In the genomic region with DNA sequence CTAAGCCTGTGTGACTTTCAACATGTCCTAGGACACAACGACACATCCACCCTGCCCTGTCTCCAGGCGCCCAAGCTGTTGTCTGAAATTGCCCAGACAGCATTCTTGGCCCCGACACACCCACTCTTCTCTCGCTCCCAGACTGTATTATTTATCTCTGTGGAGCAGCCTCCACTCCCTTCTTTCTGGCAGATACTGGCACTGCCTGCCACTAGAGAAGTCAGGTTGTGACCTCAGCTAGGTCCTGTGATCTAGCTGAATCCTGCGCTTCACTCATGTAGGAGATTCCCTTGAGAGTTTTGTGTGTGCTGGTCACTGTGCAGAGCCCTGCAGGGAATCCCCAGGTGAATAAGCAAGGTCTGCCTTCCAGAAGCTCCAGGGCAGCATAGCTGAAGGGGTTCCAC, we compare ENCODE assay signal across 19 cellular contexts.
A peak's percentile ranks its signal among the peaks of the same experiment; 100 is the strongest.
DNase-seq lines count a peak whose midpoint lies in the region; ATAC-seq, FAIRE-seq and TF ChIP-seq lines count a peak whose summit lies in the region.
"Had no signal": no experiment of that assay in that cellular context is flagged by ENCODE, and none has a peak within 500 bp of the region (broad histone marks: within the 10 kb centered on the region; RNA-seq: fewer than 3 reads in every experiment).

No MANE protein-coding gene starts in this region.

- no peak overlapping the region for H2BK120ac ChIP-seq in H1 (replicated peaks; ENCODE audit: low read depth, low read length)

- H2BK12ac ChIP-seq in H1 (ENCODE audit: low read depth, low read length) = no peak overlapping the region

- peak; percentile 20 for DNase-seq in NCI-H2171 treated with DMSO at 0.1 percent for 48 hours (lab: John Stamatoyannopoulos, UW)
- DNase-seq in NCI-H2171 (lab: John Stamatoyannopoulos, UW) = no peak
- no peak for DNase-seq in H1 (ENCODE audit: low read depth in 1 of 2, low spot score in 2 of 2)
- DNase-seq in left kidney (ENCODE audit: low read depth, low spot score) = peak; percentile 37
- peak; percentile 15 to 18 for DNase-seq in thyroid gland
- no peak for DNase-seq in H7
- DNase-seq: activated CD4-positive, alpha-beta T cell treated with anti-CD3 and anti-CD28 coated beads for 48 hours; caudate nucleus; effector memory CD8-positive, alpha-beta T cell; GDM1; left lung; NCI-H1048; NCI-H526 treated with DMSO at 0.1 percent for 48 hours; nephron progenitor cell; stimulated activated naive B cell treated with anti-CD40 and anti-IgM and Interleukin-4, amounts not matched to agents 10 μg/mL and 1 μg/mL and 100 μg/mL, for 72 hours had no signal

- no peaks in the 10 kb centered on the region for H3K79me1 ChIP-seq in H1 (ENCODE audit: low read depth, low read length)

- no peaks in the 10 kb centered on the region for H4K20me1 ChIP-seq in H1 (replicated peaks in 1 of 2; ENCODE audit: control insufficient read depth in 1 of 2, insufficient read depth in 2 of 2, low read length in 2 of 2)

- H4K5ac ChIP-seq in H1 (ENCODE audit: insufficient read length, low read depth, low read length) = no peak overlapping the region

- peak overlapping the region; percentile 39; the same call in 1 of the 2 replicates for H2AK5ac ChIP-seq in H1 (ENCODE audit: low read depth, low read length)

- H3K4me2 ChIP-seq in H1 (ENCODE audit: insufficient read depth in 1 of 2, low read depth in 2 of 2, low read length in 2 of 2) = no peak overlapping the region

- H3K36me3 ChIP-seq in H1 (ENCODE audit: control insufficient read depth in 2 of 4, insufficient read depth in 4 of 4, low read length in 3 of 4) = no peaks in the 10 kb centered on the region
- no peaks in the 10 kb centered on the region for H3K36me3 ChIP-seq in thyroid gland
- no peaks in the 10 kb centered on the region for H3K36me3 ChIP-seq in H7 (replicated peaks; ENCODE audit: control insufficient read depth, insufficient read depth, low read length)
- H3K36me3 ChIP-seq: left lung had no signal

- no peak overlapping the region for H2BK20ac ChIP-seq in H1 (ENCODE audit: low read length)

- TF ChIP-seq EP300 in H1 (IDR thresholded peaks at IDR 0.05; ENCODE audit: borderline replicate concordance in 1 of 2, low read depth in 2 of 2, low read length in 2 of 2) = no peak

- H3K27me3 ChIP-seq in H1 (replicated peaks in 1 of 4; ENCODE audit: control insufficient read depth in 3 of 4, extremely low read depth in 1 of 4, insufficient read depth in 3 of 4, low read length in 3 of 4) = no peaks in the 10 kb centered on the region
- no peaks in the 10 kb centered on the region for H3K27me3 ChIP-seq in thyroid gland
- no peaks in the 10 kb centered on the region for H3K27me3 ChIP-seq in H7 (ENCODE audit: control insufficient read depth, insufficient read depth, low read length)
- H3K27me3 ChIP-seq: left lung had no signal

- no peak overlapping the region for H3K56ac ChIP-seq in H1 (replicated peaks; ENCODE audit: insufficient read length, low read depth, low read length)

- H2BK15ac ChIP-seq in H1 (ENCODE audit: low read length) = no peak overlapping the region

- no peaks in the 10 kb centered on the region; a peak in 2 of 7 replicates for H3K4me1 ChIP-seq in H1 (replicated peaks in 1 of 4; ENCODE audit: control insufficient read depth in 3 of 4, insufficient read depth in 4 of 4, low read length in 3 of 4)
- H3K4me1 ChIP-seq in thyroid gland = peaks cover 0 to 10% of the 10 kb centered on the region in 2 donors
- H3K4me1 ChIP-seq: left lung had no signal

- intact Hi-C loops in thyroid gland (cut with DNase I) = no loop called here

- no peak overlapping the region for H3K14ac ChIP-seq in H1 (ENCODE audit: insufficient read length)

- H3K9ac ChIP-seq in H1 (replicated peaks in 1 of 4; ENCODE audit: extremely low read depth in 1 of 4, low read depth in 3 of 4, low read length in 3 of 4) = no peak overlapping the region

- H3K23ac ChIP-seq in H1 (ENCODE audit: insufficient read length) = no peak overlapping the region

- 67% methylated on average over 5 of the region's 5 CpGs; no CpG with 5 or more reads in 1 of the 2 experiments for WGBS in H1 (ENCODE audit: extremely low coverage in 1 of 2, insufficient coverage in 1 of 2, insufficient read length in 1 of 2, insufficient replicate concordance in 2 of 2, low coverage in 1 of 2, low lambda C conversion rate in 2 of 2, missing lambda C conversion rate in 1 of 2), 2 experiments
- WGBS in thyroid gland, 2 donors = 61 to 63% methylated on average over 5 of the region's 5 CpGs

- H2BK5ac ChIP-seq in H1 (ENCODE audit: low read depth, low read length) = no peak overlapping the region

- no peak overlapping the region for H2AFZ ChIP-seq in H1 (ENCODE audit: low read length)

- no peaks in the 10 kb centered on the region for H3K23me2 ChIP-seq in H1 (ENCODE audit: low read depth, low read length)

- H3K79me2 ChIP-seq in H1 (ENCODE audit: control insufficient read depth in 1 of 2, insufficient read depth in 2 of 2, low read length in 2 of 2) = no peaks in the 10 kb centered on the region

- no peak overlapping the region for H3K18ac ChIP-seq in H1 (ENCODE audit: extremely low read depth, low read length)

- FAIRE-seq in H1 (lab: Jason Lieb, UNC) = no peak
- FAIRE-seq: A204.1 had no signal

- CTCF ChIA-PET in H1 (lab: Charles Lee; ENCODE audit: partially characterized antibody) = no interaction called here

- H3K27ac ChIP-seq in H1 (ENCODE audit: low read depth, low read length) = no peak overlapping the region
- H3K27ac ChIP-seq in thyroid gland = no peak overlapping the region
- H3K27ac ChIP-seq: left lung, RWPE1 had no signal

- H4K8ac ChIP-seq in H1 (ENCODE audit: extremely low read depth, insufficient read depth, low read length) = no peak overlapping the region

- TF ChIP-seq POLR2A in H1 (IDR thresholded peaks at IDR 0.05; ENCODE audit: control extremely low read depth in 1 of 2, low read depth in 2 of 2, low read length in 2 of 2) = no peak
- TF ChIP-seq POLR2A in thyroid gland (IDR thresholded peaks at IDR 0.05) = no peak

- H3K9me3 ChIP-seq in H1 (ENCODE audit: insufficient read depth in 2 of 2, low read depth in 1 of 2, low read length in 1 of 2) (no peaks in the 10 kb centered on the region), thyroid gland (no peaks in the 10 kb centered on the region)
- H3K9me3 ChIP-seq: left lung had no signal

- ATAC-seq in GM21576 (IDR thresholded peaks at IDR 0.05; ENCODE audit: unreplicated experiment) (no peak), GM19324 (IDR thresholded peaks at IDR 0.05; ENCODE audit: low FRiP score, unreplicated experiment) (no peak)
- ATAC-seq: effector memory CD8-positive, alpha-beta T cell; left lung; stimulated activated naive B cell treated with anti-CD40 and anti-IgM and Interleukin-4, amounts not matched to agents 10 μg/mL and 1 μg/mL and 100 μg/mL, for 72 hours had no signal

- no peak overlapping the region for H3K4me3 ChIP-seq in H1 (ENCODE audit: extremely low read depth in 1 of 4, insufficient read depth in 2 of 4, low read depth in 3 of 4, low read length in 4 of 4)
- no peak overlapping the region for H3K4me3 ChIP-seq in thyroid gland (replicated peaks in 1 of 3)
- H3K4me3 ChIP-seq in H7 (ENCODE audit: insufficient read depth, low read depth, low read length) = no peak overlapping the region
- H3K4me3 ChIP-seq: left lung had no signal

- TF ChIP-seq CTCF in H1 (IDR thresholded peaks at IDR 0.05; ENCODE audit: control extremely low read depth in 1 of 3, insufficient read depth in 1 of 3, low read depth in 1 of 3, low read length in 3 of 3) (no peak), thyroid gland (IDR thresholded peaks at IDR 0.05) (no peak)

- no peak overlapping the region for H4K91ac ChIP-seq in H1 (replicated peaks; ENCODE audit: insufficient read length, low read length)

- H3K4ac ChIP-seq in H1 (replicated peaks; ENCODE audit: insufficient read length, low read depth, low read length) = no peak overlapping the region

- POLR2A ChIA-PET in H1 (lab: Charles Lee; ENCODE audit: partially characterized antibody) = no interaction called here

- TF ChIP-seq RAD21 in H1 (IDR thresholded peaks at IDR 0.05 in 1 of 2, conservative IDR thresholded peaks at IDR 0.05 in 1 of 2; ENCODE audit: low read depth in 2 of 2, low read length in 2 of 2) = no peak

TF ChIP-seq in H1, 55 proteins besides CTCF, POLR2A, EP300 and RAD21:
- TF ChIP-seq NRF1 (IDR thresholded peaks at IDR 0.05; ENCODE audit: low read depth, low read length) (no peak), YY1 (IDR thresholded peaks at IDR 0.05; ENCODE audit: low read depth, low read length) (no peak), POU5F1 (IDR thresholded peaks at IDR 0.05; ENCODE audit: low read depth, low read length) (no peak), RBBP5 (IDR thresholded peaks at IDR 0.05; ENCODE audit: borderline replicate concordance, low read depth, low read length) (no peak), RNF2 (IDR thresholded peaks at IDR 0.05; ENCODE audit: borderline replicate concordance, low read depth, low read length, missing control alignments, poor library complexity, severe bottlenecking) (no peak), CBX8 (IDR thresholded peaks at IDR 0.05; ENCODE audit: borderline replicate concordance, low read depth, low read length) (no peak), TAF1 (IDR thresholded peaks at IDR 0.05; ENCODE audit: low read depth, low read length) (no peak), HDAC6 (IDR thresholded peaks at IDR 0.05; ENCODE audit: low read depth, low read length) (no peak), CREB1 (IDR thresholded peaks at IDR 0.05) (no peak), SP2 (IDR thresholded peaks at IDR 0.05; ENCODE audit: low read length) (no peak), SP1 (IDR thresholded peaks at IDR 0.05; ENCODE audit: low read depth, low read length) (no peak), EGR1 (IDR thresholded peaks at IDR 0.05; ENCODE audit: borderline replicate concordance, low read depth, low read length) (no peak), BRCA1 (IDR thresholded peaks at IDR 0.05; ENCODE audit: low read depth, low read length) (no peak)
- TF ChIP-seq, protein P1, sequence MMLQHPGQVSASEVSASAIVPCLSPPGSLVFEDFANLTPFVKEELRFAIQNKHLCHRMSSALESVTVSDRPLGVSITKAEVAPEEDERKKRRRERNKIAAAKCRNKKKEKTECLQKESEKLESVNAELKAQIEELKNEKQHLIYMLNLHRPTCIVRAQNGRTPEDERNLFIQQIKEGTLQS (IDR thresholded peaks at IDR 0.05; ENCODE audit: insufficient read depth, low read depth, low read length) = no peak
- TF ChIP-seq, protein P2, sequence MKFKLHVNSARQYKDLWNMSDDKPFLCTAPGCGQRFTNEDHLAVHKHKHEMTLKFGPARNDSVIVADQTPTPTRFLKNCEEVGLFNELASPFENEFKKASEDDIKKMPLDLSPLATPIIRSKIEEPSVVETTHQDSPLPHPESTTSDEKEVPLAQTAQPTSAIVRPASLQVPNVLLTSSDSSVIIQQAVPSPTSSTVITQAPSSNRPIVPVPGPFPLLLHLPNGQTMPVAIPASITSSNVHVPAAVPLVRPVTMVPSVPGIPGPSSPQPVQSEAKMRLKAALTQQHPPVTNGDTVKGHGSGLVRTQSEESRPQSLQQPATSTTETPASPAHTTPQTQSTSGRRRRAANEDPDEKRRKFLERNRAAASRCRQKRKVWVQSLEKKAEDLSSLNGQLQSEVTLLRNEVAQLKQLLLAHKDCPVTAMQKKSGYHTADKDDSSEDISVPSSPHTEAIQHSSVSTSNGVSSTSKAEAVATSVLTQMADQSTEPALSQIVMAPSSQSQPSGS (IDR thresholded peaks at IDR 0.05; ENCODE audit: low read length) = no peak

Comparison
In these comparisons a context has a peak if more than half of its experiments do, and no peak if none do; other contexts are left out.
1. DNase-seq: peak in NCI-H2171 treated with DMSO at 0.1 percent for 48 hours (single experiment), left kidney (single experiment) and thyroid gland (2 of 2); none in NCI-H2171 (single experiment), H1 (0 of 2) and H7 (single experiment).